Comparison of ENCODE assay signal across 1 cellular context in the genomic region with DNA sequence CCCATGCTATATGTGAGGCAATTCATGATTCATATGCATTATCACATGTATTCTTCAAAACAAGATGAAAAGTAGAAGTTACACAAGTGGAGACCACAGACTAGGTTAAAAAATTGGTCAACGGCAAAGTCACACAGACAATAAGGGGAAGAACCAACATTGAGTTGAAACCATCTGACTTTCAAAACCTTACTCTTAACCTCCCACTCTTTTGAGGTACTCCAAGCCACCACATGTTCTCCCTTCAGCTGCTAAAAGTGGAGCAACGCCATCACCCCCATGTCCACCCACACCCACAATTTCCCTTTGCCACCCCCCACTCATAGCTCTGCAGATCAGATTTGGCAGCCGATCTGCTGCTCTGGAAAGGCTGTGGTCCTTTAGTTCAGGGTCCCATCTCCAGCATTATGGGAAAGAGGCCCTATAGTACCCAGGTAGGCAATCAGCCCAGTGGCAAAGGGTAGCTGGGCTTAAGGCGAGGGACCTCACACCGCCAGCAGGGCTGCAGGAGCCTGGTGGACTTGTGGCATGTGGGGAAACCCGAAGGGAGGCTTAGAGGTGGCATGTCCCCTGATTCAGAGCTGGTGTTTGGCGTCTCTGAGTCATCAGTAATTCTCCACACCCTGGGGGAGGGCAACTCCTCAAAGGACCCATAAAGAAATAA.
TF ChIP-seq lines count a peak whose summit lies in the region.

No MANE protein-coding gene starts in this region.

TF ChIP-seq in GM12878, 131 proteins besides CTCF, POLR2A, EP300 and RAD21 (continued from another document and continues in another):
- TF ChIP-seq HDAC2 (IDR thresholded peaks at IDR 0.05) (no peak), CUX1 (IDR thresholded peaks at IDR 0.05; ENCODE audit: insufficient replicate concordance, low read depth, low read length) (no peak), ASH2L (IDR thresholded peaks at IDR 0.05; ENCODE audit: borderline replicate concordance, low read depth) (no peak), TCF12 (IDR thresholded peaks at IDR 0.05; ENCODE audit: low read depth, low read length) (peak; percentile 63; the same call in 1 of the 2 replicates), MTA3 (IDR thresholded peaks at IDR 0.05; ENCODE audit: borderline replicate concordance, low read length) (0 out of 2 replicates have a peak, but pooled peaks have one; percentile 59), IKZF2 (IDR thresholded peaks at IDR 0.05) (peak; percentile 69 to 81; a peak in 3 of 4 replicates), ZNF207 (IDR thresholded peaks at IDR 0.05; ENCODE audit: borderline replicate concordance) (no peak), SRF (IDR thresholded peaks at IDR 0.05; ENCODE audit: low read depth in 2 of 2, low read length in 2 of 2) (no peak), NFIC (IDR thresholded peaks at IDR 0.05; ENCODE audit: low read depth, low read length) (peak; percentile 76), CHD1 (IDR thresholded peaks at IDR 0.05; ENCODE audit: low read depth, low read length) (no peak), ZBTB4 (CRISPR knock-in tag; IDR thresholded peaks at IDR 0.05) (no peak), RFX5 (IDR thresholded peaks at IDR 0.05; ENCODE audit: low read depth, low read length) (no peak), NR2C1 (IDR thresholded peaks at IDR 0.05) (no peak), TBL1XR1 (IDR thresholded peaks at IDR 0.05; ENCODE audit: low read depth, low read length) (0 out of 2 replicates have a peak, but pooled peaks have one; percentile 8), POLR2AphosphoS2 (IDR thresholded peaks at IDR 0.05; ENCODE audit: low read depth, low read length) (no peak), STAT3 (IDR thresholded peaks at IDR 0.05; ENCODE audit: low read depth, low read length) (no peak), RELB (IDR thresholded peaks at IDR 0.05; ENCODE audit: low read depth) (0 out of 2 replicates have a peak, but pooled peaks have one; percentile 34), SREBF2 (IDR thresholded peaks at IDR 0.05; ENCODE audit: low read length) (no peak), BCL11A (IDR thresholded peaks at IDR 0.05; ENCODE audit: low read depth, low read length) (peak; percentile 53; the same call in 1 of the 2 replicates), CBX5 (IDR thresholded peaks at IDR 0.05; ENCODE audit: low read depth) (0 out of 2 replicates have a peak, but pooled peaks have one; percentile 80), ATF3 (IDR thresholded peaks at IDR 0.05; ENCODE audit: borderline replicate concordance, extremely low read depth, low read depth, low read length) (no peak), ETV6 (conservative IDR thresholded peaks at IDR 0.05 in 1 of 2, IDR thresholded peaks at IDR 0.05 in 1 of 2; ENCODE audit: borderline replicate concordance in 1 of 2, low read depth in 1 of 2) (peak in 1 of 2 experiments; percentile 38; a peak in 1 of 4 replicates)
- TF ChIP-seq, protein P1, sequence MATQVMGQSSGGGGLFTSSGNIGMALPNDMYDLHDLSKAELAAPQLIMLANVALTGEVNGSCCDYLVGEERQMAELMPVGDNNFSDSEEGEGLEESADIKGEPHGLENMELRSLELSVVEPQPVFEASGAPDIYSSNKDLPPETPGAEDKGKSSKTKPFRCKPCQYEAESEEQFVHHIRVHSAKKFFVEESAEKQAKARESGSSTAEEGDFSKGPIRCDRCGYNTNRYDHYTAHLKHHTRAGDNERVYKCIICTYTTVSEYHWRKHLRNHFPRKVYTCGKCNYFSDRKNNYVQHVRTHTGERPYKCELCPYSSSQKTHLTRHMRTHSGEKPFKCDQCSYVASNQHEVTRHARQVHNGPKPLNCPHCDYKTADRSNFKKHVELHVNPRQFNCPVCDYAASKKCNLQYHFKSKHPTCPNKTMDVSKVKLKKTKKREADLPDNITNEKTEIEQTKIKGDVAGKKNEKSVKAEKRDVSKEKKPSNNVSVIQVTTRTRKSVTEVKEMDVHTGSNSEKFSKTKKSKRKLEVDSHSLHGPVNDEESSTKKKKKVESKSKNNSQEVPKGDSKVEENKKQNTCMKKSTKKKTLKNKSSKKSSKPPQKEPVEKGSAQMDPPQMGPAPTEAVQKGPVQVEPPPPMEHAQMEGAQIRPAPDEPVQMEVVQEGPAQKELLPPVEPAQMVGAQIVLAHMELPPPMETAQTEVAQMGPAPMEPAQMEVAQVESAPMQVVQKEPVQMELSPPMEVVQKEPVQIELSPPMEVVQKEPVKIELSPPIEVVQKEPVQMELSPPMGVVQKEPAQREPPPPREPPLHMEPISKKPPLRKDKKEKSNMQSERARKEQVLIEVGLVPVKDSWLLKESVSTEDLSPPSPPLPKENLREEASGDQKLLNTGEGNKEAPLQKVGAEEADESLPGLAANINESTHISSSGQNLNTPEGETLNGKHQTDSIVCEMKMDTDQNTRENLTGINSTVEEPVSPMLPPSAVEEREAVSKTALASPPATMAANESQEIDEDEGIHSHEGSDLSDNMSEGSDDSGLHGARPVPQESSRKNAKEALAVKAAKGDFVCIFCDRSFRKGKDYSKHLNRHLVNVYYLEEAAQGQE (IDR thresholded peaks at IDR 0.05; ENCODE audit: low read depth, low read length): no peak
- TF ChIP-seq, protein P2, sequence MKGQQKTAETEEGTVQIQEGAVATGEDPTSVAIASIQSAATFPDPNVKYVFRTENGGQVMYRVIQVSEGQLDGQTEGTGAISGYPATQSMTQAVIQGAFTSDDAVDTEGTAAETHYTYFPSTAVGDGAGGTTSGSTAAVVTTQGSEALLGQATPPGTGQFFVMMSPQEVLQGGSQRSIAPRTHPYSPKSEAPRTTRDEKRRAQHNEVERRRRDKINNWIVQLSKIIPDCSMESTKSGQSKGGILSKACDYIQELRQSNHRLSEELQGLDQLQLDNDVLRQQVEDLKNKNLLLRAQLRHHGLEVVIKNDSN (IDR thresholded peaks at IDR 0.05; ENCODE audit: borderline replicate concordance, extremely low read length, insufficient read depth, low read depth, low read length): no peak
- TF ChIP-seq, protein P3, sequence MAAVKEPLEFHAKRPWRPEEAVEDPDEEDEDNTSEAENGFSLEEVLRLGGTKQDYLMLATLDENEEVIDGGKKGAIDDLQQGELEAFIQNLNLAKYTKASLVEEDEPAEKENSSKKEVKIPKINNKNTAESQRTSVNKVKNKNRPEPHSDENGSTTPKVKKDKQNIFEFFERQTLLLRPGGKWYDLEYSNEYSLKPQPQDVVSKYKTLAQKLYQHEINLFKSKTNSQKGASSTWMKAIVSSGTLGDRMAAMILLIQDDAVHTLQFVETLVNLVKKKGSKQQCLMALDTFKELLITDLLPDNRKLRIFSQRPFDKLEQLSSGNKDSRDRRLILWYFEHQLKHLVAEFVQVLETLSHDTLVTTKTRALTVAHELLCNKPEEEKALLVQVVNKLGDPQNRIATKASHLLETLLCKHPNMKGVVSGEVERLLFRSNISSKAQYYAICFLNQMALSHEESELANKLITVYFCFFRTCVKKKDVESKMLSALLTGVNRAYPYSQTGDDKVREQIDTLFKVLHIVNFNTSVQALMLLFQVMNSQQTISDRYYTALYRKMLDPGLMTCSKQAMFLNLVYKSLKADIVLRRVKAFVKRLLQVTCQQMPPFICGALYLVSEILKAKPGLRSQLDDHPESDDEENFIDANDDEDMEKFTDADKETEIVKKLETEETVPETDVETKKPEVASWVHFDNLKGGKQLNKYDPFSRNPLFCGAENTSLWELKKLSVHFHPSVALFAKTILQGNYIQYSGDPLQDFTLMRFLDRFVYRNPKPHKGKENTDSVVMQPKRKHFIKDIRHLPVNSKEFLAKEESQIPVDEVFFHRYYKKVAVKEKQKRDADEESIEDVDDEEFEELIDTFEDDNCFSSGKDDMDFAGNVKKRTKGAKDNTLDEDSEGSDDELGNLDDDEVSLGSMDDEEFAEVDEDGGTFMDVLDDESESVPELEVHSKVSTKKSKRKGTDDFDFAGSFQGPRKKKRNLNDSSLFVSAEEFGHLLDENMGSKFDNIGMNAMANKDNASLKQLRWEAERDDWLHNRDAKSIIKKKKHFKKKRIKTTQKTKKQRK (IDR thresholded peaks at IDR 0.05; ENCODE audit: low read depth, low read length): no peak
- TF ChIP-seq, protein P4, sequence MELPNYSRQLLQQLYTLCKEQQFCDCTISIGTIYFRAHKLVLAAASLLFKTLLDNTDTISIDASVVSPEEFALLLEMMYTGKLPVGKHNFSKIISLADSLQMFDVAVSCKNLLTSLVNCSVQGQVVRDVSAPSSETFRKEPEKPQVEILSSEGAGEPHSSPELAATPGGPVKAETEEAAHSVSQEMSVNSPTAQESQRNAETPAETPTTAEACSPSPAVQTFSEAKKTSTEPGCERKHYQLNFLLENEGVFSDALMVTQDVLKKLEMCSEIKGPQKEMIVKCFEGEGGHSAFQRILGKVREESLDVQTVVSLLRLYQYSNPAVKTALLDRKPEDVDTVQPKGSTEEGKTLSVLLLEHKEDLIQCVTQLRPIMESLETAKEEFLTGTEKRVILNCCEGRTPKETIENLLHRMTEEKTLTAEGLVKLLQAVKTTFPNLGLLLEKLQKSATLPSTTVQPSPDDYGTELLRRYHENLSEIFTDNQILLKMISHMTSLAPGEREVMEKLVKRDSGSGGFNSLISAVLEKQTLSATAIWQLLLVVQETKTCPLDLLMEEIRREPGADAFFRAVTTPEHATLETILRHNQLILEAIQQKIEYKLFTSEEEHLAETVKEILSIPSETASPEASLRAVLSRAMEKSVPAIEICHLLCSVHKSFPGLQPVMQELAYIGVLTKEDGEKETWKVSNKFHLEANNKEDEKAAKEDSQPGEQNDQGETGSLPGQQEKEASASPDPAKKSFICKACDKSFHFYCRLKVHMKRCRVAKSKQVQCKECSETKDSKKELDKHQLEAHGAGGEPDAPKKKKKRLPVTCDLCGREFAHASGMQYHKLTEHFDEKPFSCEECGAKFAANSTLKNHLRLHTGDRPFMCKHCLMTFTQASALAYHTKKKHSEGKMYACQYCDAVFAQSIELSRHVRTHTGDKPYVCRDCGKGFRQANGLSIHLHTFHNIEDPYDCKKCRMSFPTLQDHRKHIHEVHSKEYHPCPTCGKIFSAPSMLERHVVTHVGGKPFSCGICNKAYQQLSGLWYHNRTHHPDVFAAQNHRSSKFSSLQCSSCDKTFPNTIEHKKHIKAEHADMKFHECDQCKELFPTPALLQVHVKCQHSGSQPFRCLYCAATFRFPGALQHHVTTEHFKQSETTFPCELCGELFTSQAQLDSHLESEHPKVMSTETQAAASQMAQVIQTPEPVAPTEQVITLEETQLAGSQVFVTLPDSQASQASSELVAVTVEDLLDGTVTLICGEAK (IDR thresholded peaks at IDR 0.05; ENCODE audit: borderline replicate concordance): no peak
